1 cellular context compared by ENCODE assay signal in the genomic region with DNA sequence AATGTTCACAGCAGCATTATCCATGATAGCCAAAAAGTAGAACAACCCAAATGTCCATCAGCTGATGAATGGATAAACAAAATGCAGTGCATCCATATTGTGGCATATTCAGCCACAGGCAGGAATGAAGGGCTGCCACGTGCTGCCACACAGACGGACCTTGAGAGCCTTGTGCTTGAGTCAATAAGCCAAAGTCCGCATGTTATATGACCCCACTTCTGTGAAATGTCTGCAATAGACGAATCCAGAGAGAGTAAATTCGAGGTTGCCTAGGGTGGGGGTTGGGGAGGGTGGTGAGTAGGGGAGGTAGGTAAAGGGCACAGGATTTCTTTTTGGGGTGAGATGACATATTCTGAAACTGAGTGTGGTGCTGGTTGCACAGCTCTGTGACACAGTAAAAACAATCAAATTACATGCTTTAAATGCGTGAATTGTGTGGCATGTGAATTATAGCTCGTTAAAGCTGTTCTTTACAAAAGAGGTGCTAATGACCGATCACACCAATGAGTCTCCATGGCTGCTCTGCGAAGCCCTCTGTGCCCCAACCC.
A peak's percentile ranks its signal among the peaks of the same experiment; 100 is the strongest.
TF ChIP-seq lines count a peak whose summit lies in the region.

No MANE protein-coding gene starts in this region.

TF ChIP-seq in liver, 16 proteins besides CTCF, POLR2A, EP300 and RAD21 (continued from another document):
- TF ChIP-seq FOXA1 (IDR thresholded peaks at IDR 0.05) (peak; percentile 99), REST (IDR thresholded peaks at IDR 0.05) (peak; percentile 66), HNF4G (IDR thresholded peaks at IDR 0.05) (peak; percentile 97), RXRA (IDR thresholded peaks at IDR 0.05) (peak; percentile 92 to 95), JUND (IDR thresholded peaks at IDR 0.05) (peak; percentile 59 to 92), TAF1 (conservative IDR thresholded peaks at IDR 0.05) (no peak), YY1 (IDR thresholded peaks at IDR 0.05) (peak; percentile 93), GABPA (IDR thresholded peaks at IDR 0.05 in 1 of 2, conservative IDR thresholded peaks at IDR 0.05 in 1 of 2) (peak in 1 of 2 donors; percentile 33), EGR1 (IDR thresholded peaks at IDR 0.05; ENCODE audit: low read depth in 2 of 2) (no peak)
- TF ChIP-seq, protein P1, sequence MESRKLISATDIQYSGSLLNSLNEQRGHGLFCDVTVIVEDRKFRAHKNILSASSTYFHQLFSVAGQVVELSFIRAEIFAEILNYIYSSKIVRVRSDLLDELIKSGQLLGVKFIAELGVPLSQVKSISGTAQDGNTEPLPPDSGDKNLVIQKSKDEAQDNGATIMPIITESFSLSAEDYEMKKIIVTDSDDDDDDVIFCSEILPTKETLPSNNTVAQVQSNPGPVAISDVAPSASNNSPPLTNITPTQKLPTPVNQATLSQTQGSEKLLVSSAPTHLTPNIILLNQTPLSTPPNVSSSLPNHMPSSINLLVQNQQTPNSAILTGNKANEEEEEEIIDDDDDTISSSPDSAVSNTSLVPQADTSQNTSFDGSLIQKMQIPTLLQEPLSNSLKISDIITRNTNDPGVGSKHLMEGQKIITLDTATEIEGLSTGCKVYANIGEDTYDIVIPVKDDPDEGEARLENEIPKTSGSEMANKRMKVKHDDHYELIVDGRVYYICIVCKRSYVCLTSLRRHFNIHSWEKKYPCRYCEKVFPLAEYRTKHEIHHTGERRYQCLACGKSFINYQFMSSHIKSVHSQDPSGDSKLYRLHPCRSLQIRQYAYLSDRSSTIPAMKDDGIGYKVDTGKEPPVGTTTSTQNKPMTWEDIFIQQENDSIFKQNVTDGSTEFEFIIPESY (IDR thresholded peaks at IDR 0.05) = peak; percentile 83
- TF ChIP-seq, protein P2, sequence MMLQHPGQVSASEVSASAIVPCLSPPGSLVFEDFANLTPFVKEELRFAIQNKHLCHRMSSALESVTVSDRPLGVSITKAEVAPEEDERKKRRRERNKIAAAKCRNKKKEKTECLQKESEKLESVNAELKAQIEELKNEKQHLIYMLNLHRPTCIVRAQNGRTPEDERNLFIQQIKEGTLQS (IDR thresholded peaks at IDR 0.05) = peak; percentile 41
- TF ChIP-seq, protein P3, sequence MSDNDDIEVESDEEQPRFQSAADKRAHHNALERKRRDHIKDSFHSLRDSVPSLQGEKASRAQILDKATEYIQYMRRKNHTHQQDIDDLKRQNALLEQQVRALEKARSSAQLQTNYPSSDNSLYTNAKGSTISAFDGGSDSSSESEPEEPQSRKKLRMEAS (IDR thresholded peaks at IDR 0.05) = peak; percentile 95
